Comparison of ENCODE assay signal across 13 cellular contexts in genomic region chr6:125945378-125946141, GRCh38. TPM values are rescaled to one million over a fixed set of nuclear protein-coding genes. Genes with fewer than 3 reads are reported as not detected.
DNase-seq lines count a peak whose midpoint lies in the region; ATAC-seq, FAIRE-seq and TF ChIP-seq lines count a peak whose summit lies in the region.
"Had no signal": no experiment of that assay in that cellular context is flagged by ENCODE, and none has a peak within 500 bp of the region (broad histone marks: within the 10 kb centered on the region; RNA-seq: fewer than 3 reads in every experiment).

No MANE protein-coding gene starts in this region.

- no peak overlapping the region for H2AFZ ChIP-seq in astrocyte (ENCODE audit: low read depth, low read length)

- peaks cover 38% of the 10 kb centered on the region for H3K4me1 ChIP-seq in astrocyte (ENCODE audit: insufficient read depth, low read length)
- H3K4me1 ChIP-seq in suprapubic skin, result peaks cover 70% of the 10 kb centered on the region

- FAIRE-seq in astrocyte (lab: Jason Lieb, UNC), result no peak
- FAIRE-seq: H1 had no signal

- H3K9me3 Mint-ChIP-seq in HFFc6 (no peaks in the 10 kb centered on the region), astrocyte (ENCODE audit: unreplicated experiment) (no peaks in the 10 kb centered on the region), CD14-positive monocyte (no peaks in the 10 kb centered on the region)
- H3K9me3 Mint-ChIP-seq: activated naive CD8-positive, alpha-beta T cell treated with anti-CD3 and anti-CD28 coated beads for 36 hours had no signal

- peaks cover 2% of the 10 kb centered on the region; the same call in 1 of the 2 replicates for H3K27me3 Mint-ChIP-seq in HFFc6 (ENCODE audit: insufficient read depth)
- H3K27me3 Mint-ChIP-seq in astrocyte (ENCODE audit: low read depth, unreplicated experiment), result no peaks in the 10 kb centered on the region
- no peaks in the 10 kb centered on the region for H3K27me3 Mint-ChIP-seq in CD14-positive monocyte (ENCODE audit: low read depth in 3 of 3)

- peak overlapping the region; percentile 71 for H3K4me3 Mint-ChIP-seq in HFFc6
- no peak overlapping the region for H3K4me3 Mint-ChIP-seq in astrocyte (ENCODE audit: unreplicated experiment)
- no peak overlapping the region for H3K4me3 Mint-ChIP-seq in CD14-positive monocyte
- H3K4me3 Mint-ChIP-seq: activated naive CD8-positive, alpha-beta T cell treated with anti-CD3 and anti-CD28 coated beads for 36 hours had no signal

- intact Hi-C loops in CD14-positive monocyte (cut with micrococcal nuclease), result no loop called here

- peaks cover 95% of the 10 kb centered on the region for H3K4me1 Mint-ChIP-seq in HFFc6 (ENCODE audit: low read depth)
- peaks cover 32% of the 10 kb centered on the region for H3K4me1 Mint-ChIP-seq in astrocyte (ENCODE audit: low read depth, unreplicated experiment)
- peaks cover 34% of the 10 kb centered on the region for H3K4me1 Mint-ChIP-seq in CD14-positive monocyte

- H3K36me3 ChIP-seq in astrocyte (ENCODE audit: insufficient read depth, low read length) (no peaks in the 10 kb centered on the region), suprapubic skin (no peaks in the 10 kb centered on the region)

- TF ChIP-seq EP300 in suprapubic skin (IDR thresholded peaks at IDR 0.05), result no peak

- H4K20me1 ChIP-seq in astrocyte (ENCODE audit: insufficient read depth, low read length), result no peaks in the 10 kb centered on the region

- H3K27ac ChIP-seq in astrocyte (ENCODE audit: low read depth, low read length), result peak overlapping the region; percentile 89
- peak overlapping the region; percentile 55 for H3K27ac ChIP-seq in suprapubic skin

- POLR2A ChIA-PET in GM10248 (lab: Yijun Ruan, JAX), result no interaction called here

- CTCF ChIA-PET in GM10248 (lab: Yijun Ruan, JAX), result interaction anchor here (2.0 to 7.0 kb wide), 3 partner anchors 11 to 148 kb away, joined by 5 to 61 read pairs (median 8); partner anchors contain the start of gene HINT3

- no peaks in the 10 kb centered on the region for H3K9me3 ChIP-seq in astrocyte (ENCODE audit: insufficient read depth, low read depth, low read length)
- H3K9me3 ChIP-seq in suprapubic skin, result no peaks in the 10 kb centered on the region

- H3K36me3 Mint-ChIP-seq in HFFc6 (ENCODE audit: low read depth), result no peaks in the 10 kb centered on the region
- no peaks in the 10 kb centered on the region for H3K36me3 Mint-ChIP-seq in astrocyte (ENCODE audit: low read depth, unreplicated experiment)
- no peaks in the 10 kb centered on the region for H3K36me3 Mint-ChIP-seq in CD14-positive monocyte
- H3K36me3 Mint-ChIP-seq: activated naive CD8-positive, alpha-beta T cell treated with anti-CD3 and anti-CD28 coated beads for 36 hours had no signal

- H3K9ac ChIP-seq in astrocyte (ENCODE audit: low read length), result peak overlapping the region; percentile 67

- H3K27ac Mint-ChIP-seq in HFFc6, result peak overlapping the region; percentile 88
- peak overlapping the region; percentile 56 for H3K27ac Mint-ChIP-seq in astrocyte (ENCODE audit: unreplicated experiment)
- no peak overlapping the region for H3K27ac Mint-ChIP-seq in CD14-positive monocyte
- H3K27ac Mint-ChIP-seq: activated naive CD8-positive, alpha-beta T cell treated with anti-CD3 and anti-CD28 coated beads for 36 hours had no signal

- no peak for ATAC-seq in stimulated activated naive CD8-positive, alpha-beta T cell treated with anti-CD3 and anti-CD28 coated beads, Interleukin-15, Interleukin-2, amounts not matched to agents 100 U/mL and 50 U/mL, for 24 hours
- ATAC-seq in HG02678 (IDR thresholded peaks at IDR 0.05; ENCODE audit: unreplicated experiment), result no peak

- peak; percentile 37 for DNase-seq in HFFc6
- peak; percentile 80 for DNase-seq in astrocyte (ENCODE audit: low read depth)
- peak; percentile 15 for DNase-seq in kidney glomerular epithelial cell (lab: John Stamatoyannopoulos, UW)
- no peak for DNase-seq in suprapubic skin (ENCODE audit: low spot score in 2 of 2)
- DNase-seq in stimulated activated naive CD8-positive, alpha-beta T cell treated with anti-CD3 and anti-CD28 coated beads, Interleukin-15, Interleukin-2, amounts not matched to agents 100 U/mL and 50 U/mL, for 24 hours, result no peak
- DNase-seq in CD14-positive monocyte (ENCODE audit: low spot score), result no peak
- DNase-seq in GM10248 (ENCODE audit: extremely low spot score), result no peak
- DNase-seq: activated CD4-positive, alpha-beta T cell treated with anti-CD3 and anti-CD28 coated beads for 1 hour; activated naive CD8-positive, alpha-beta T cell treated with anti-CD3 and anti-CD28 coated beads for 36 hours; NCI-H1436; stimulated activated CD4-positive, alpha-beta T cell treated with anti-CD3 and anti-CD28 coated beads, Interleukin-2, amount 100 ng/mL, for 24 hours had no signal

- H3K4me3 ChIP-seq in astrocyte (ENCODE audit: insufficient read depth, low read depth, low read length) (peak overlapping the region; percentile 3), suprapubic skin (no peak overlapping the region)

- no peak for TF ChIP-seq CTCF in HFFc6 (IDR thresholded peaks at IDR 0.05)
- TF ChIP-seq CTCF in astrocyte (IDR thresholded peaks at IDR 0.05; ENCODE audit: insufficient read depth, low read depth, low read length), result no peak
- no peak for TF ChIP-seq CTCF in suprapubic skin (IDR thresholded peaks at IDR 0.05)
- no peak for TF ChIP-seq CTCF in CD14-positive monocyte (IDR thresholded peaks at IDR 0.05)
- no peak for TF ChIP-seq CTCF in GM10248 (IDR thresholded peaks at IDR 0.05; ENCODE audit: control extremely low read depth, extremely low read depth, low read depth, missing control alignments)

- TF ChIP-seq POLR2A in suprapubic skin (IDR thresholded peaks at IDR 0.05), result no peak

- WGBS in suprapubic skin, result 58% methylated on average over 1 of the region's 1 CpG

- H3K27me3 ChIP-seq in astrocyte (ENCODE audit: insufficient read depth, low read length) (no peaks in the 10 kb centered on the region), suprapubic skin (no peaks in the 10 kb centered on the region)

- H3K4me2 ChIP-seq in astrocyte (ENCODE audit: low read length), result peak overlapping the region; percentile 55

- H3K79me2 ChIP-seq in astrocyte (ENCODE audit: insufficient read depth, low read length), result no peaks in the 10 kb centered on the region

RNA-seq across cellular contexts. Expression of gene HINT3, which starts 11.0 kb away (rescaled TPM):
- 10 to 100 TPM; 11.0 to 14.4 (median 12.3) TPM for total RNA-seq in HFFc6 (2021; fragmentation: NEBNext Ultra II Directional; extraction: Animal tissue kit (Norgen Biotek cat#: 25700))
- 11.8 and 12.2 TPM in 2 replicates for total RNA-seq in astrocyte
- 10 to 100 TPM; 12.5 to 27.0 (median 16.6) TPM for total RNA-seq in suprapubic skin
- polyA plus RNA-seq in CD14-positive monocyte, result 10 to 100 TPM; 12.3 to 18.0 TPM

RNA-seq across cellular contexts. Expression of gene TRMT11, which starts 40.8 kb away (rescaled TPM):
- 10 to 100 TPM; 12.8 to 20.7 (median 15.2) TPM for total RNA-seq in HFFc6 (2021; fragmentation: NEBNext Ultra II Directional; extraction: Animal tissue kit (Norgen Biotek cat#: 25700))
- total RNA-seq in astrocyte (17.0 and 18.2 TPM in 2 replicates), suprapubic skin (10 to 100 TPM in 3 of 4 donors, 1 to 10 TPM in 1; 6.6 to 28.4 (median 11.1) TPM)
- polyA plus RNA-seq in CD14-positive monocyte, result 1 to 10 TPM; 2.1 TPM

Comparison
In these comparisons a context has a peak if more than half of its experiments do, and no peak if none do; other contexts are left out.
1. DNase-seq: peak in HFFc6 (single experiment), astrocyte (single experiment) and kidney glomerular epithelial cell (single experiment); none in suprapubic skin (0 of 2), stimulated activated naive CD8-positive, alpha-beta T cell treated with anti-CD3 and anti-CD28 coated beads, Interleukin-15, Interleukin-2, amounts not matched to agents 100 U/mL and 50 U/mL, for 24 hours (single experiment), CD14-positive monocyte (single experiment) and GM10248 (single experiment).
2. H3K27ac Mint-ChIP-seq: peak in HFFc6 (single experiment) and astrocyte (single experiment); none in CD14-positive monocyte (0 of 7).